Comparison of ENCODE assay signal across 15 cellular contexts in the genomic region with DNA sequence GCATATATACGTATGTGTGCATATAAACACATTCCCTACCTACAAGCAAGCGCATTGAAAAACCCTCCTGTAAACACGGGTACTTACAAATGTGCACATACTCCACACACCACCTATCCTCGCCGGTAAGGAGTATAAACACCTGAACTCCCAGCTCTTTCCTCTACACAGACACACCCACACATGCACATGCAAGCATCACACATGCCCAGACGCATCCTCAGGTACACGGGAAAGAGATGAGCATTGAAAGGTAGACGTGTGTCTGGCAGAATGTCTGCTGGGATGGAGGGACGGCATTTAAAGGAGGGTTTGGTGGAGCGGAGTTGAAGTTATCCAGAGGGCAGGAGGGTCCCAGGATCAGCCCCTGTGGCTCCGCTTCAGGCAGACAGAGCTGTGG. TPM values are rescaled to one million over a fixed set of nuclear protein-coding genes. Genes with fewer than 3 reads are reported as not detected.
DNase-seq lines count a peak whose midpoint lies in the region; ATAC-seq and TF ChIP-seq lines count a peak whose summit lies in the region.
"Had no signal": no experiment of that assay in that cellular context is flagged by ENCODE, and none has a peak within 500 bp of the region (broad histone marks: within the 10 kb centered on the region; RNA-seq: fewer than 3 reads in every experiment).

No MANE protein-coding gene starts in this region.

- H3K9me3 ChIP-seq in spleen: no peaks in the 10 kb centered on the region
- H3K9me3 ChIP-seq in left ventricle myocardium inferior (replicated peaks): no peaks in the 10 kb centered on the region
- H3K9me3 ChIP-seq: BLaER1 treated with 17β-estradiol and CSF1 and Interleukin-3, amounts not matched to agents 10 nM and 100 nM; HAP-1 had no signal

- TF ChIP-seq POLR2A in spleen (IDR thresholded peaks at IDR 0.05): no peak

- no peak for ATAC-seq in GM21360 (IDR thresholded peaks at IDR 0.05; ENCODE audit: unreplicated experiment)
- ATAC-seq: GM23338, HepG2 had no signal

- DNase-seq in H7 (peak; percentile 49), epithelial cell of esophagus (ENCODE audit: low read depth) (peak; percentile 75), mesothelial cell of epicardium (ENCODE audit: low spot score in 2 of 2, unreplicated experiment in 2 of 2) (no peak), spleen (peak; percentile 33), left ventricle myocardium inferior (no peak)
- no peak for DNase-seq in activated CD4-positive, alpha-beta T cell treated with anti-CD3 and anti-CD28 coated beads for 48 hours
- DNase-seq: CD4-positive, CD25-positive, alpha-beta regulatory T cell; DMS53; GF-D8 had no signal

- H3K36me3 ChIP-seq in H7 (replicated peaks; ENCODE audit: control insufficient read depth, insufficient read depth, low read length) (no peaks in the 10 kb centered on the region), spleen (no peaks in the 10 kb centered on the region), left ventricle myocardium inferior (no peaks in the 10 kb centered on the region)
- H3K36me3 ChIP-seq: BLaER1 treated with 17β-estradiol and CSF1 and Interleukin-3, amounts not matched to agents 10 nM and 100 nM; HAP-1 had no signal

- H3K4me3 ChIP-seq in H7 (ENCODE audit: insufficient read depth, low read depth, low read length): no peak overlapping the region
- no peak overlapping the region for H3K4me3 ChIP-seq in epithelial cell of esophagus (ENCODE audit: low read length)
- no peak overlapping the region for H3K4me3 ChIP-seq in spleen
- no peak overlapping the region for H3K4me3 ChIP-seq in left ventricle myocardium inferior
- H3K4me3 ChIP-seq: BLaER1 treated with 17β-estradiol and CSF1 and Interleukin-3, amounts not matched to agents 10 nM and 100 nM; GM23338; HAP-1 had no signal

- H3K27ac ChIP-seq in spleen: no peak overlapping the region
- H3K27ac ChIP-seq in left ventricle myocardium inferior (replicated peaks): no peak overlapping the region
- H3K27ac ChIP-seq: BLaER1 treated with 17β-estradiol and CSF1 and Interleukin-3, amounts not matched to agents 10 nM and 100 nM had no signal

- H3K27me3 ChIP-seq in H7 (ENCODE audit: control insufficient read depth, insufficient read depth, low read length) (peaks cover 21% of the 10 kb centered on the region), spleen (replicated peaks in 1 of 7) (peaks cover 4 to 35% (median 26%) of the 10 kb centered on the region in 7 donors), left ventricle myocardium inferior (ENCODE audit: low read depth) (peaks cover 32% of the 10 kb centered on the region)

- TF ChIP-seq CTCF in epithelial cell of esophagus (IDR thresholded peaks at IDR 0.05; ENCODE audit: insufficient read depth, low read depth, low read length, missing control alignments): no peak
- TF ChIP-seq CTCF in mesothelial cell of epicardium (IDR thresholded peaks at IDR 0.05; ENCODE audit: unreplicated experiment): no peak
- no peak for TF ChIP-seq CTCF in spleen (IDR thresholded peaks at IDR 0.05 in 8 of 11, conservative IDR thresholded peaks at IDR 0.05 in 3 of 11)
- TF ChIP-seq CTCF in left ventricle myocardium inferior (IDR thresholded peaks at IDR 0.05; ENCODE audit: borderline replicate concordance): no peak

- intact Hi-C loops in spleen (cut with DNase I; ENCODE audit: low total_unique reads): no loop called here
- intact Hi-C loops in left ventricle myocardium inferior (cut with micrococcal nuclease): no loop called here

- WGBS in spleen, 5 donors: 81 to 91% (median 84%) methylated on average over 11 of the region's 11 CpGs

- H3K27me3 Mint-ChIP-seq in mesothelial cell of epicardium (ENCODE audit: low read depth): no peaks in the 10 kb centered on the region

- H3K9me3 Mint-ChIP-seq in mesothelial cell of epicardium: no peaks in the 10 kb centered on the region
- H3K9me3 Mint-ChIP-seq: CD4-positive, CD25-positive, alpha-beta regulatory T cell had no signal

- peaks cover 71% of the 10 kb centered on the region for H3K4me1 Mint-ChIP-seq in mesothelial cell of epicardium

- H3K27ac Mint-ChIP-seq in mesothelial cell of epicardium: peak overlapping the region; percentile 3
- H3K27ac Mint-ChIP-seq: CD4-positive, CD25-positive, alpha-beta regulatory T cell; GM23338 had no signal

- no peak overlapping the region for H3K4me3 Mint-ChIP-seq in mesothelial cell of epicardium
- H3K4me3 Mint-ChIP-seq: CD4-positive, CD25-positive, alpha-beta regulatory T cell; GM23338 had no signal

- no peaks in the 10 kb centered on the region for H3K36me3 Mint-ChIP-seq in mesothelial cell of epicardium
- H3K36me3 Mint-ChIP-seq: CD4-positive, CD25-positive, alpha-beta regulatory T cell had no signal

- H3K4me1 ChIP-seq in spleen: peaks cover 6 to 15% (median 13%) of the 10 kb centered on the region in 6 donors
- peaks cover 46% of the 10 kb centered on the region for H3K4me1 ChIP-seq in left ventricle myocardium inferior

RNA-seq across cellular contexts. Expression of gene SMTNL2, which starts 4.7 kb away (rescaled TPM):
- 1.4 and 1.9 TPM in 2 replicates for total RNA-seq in H7 (2014; rRNA removed; shearing (Covaris generic))
- total RNA-seq in mesothelial cell of epicardium: 64.8 to 68.2 TPM (median 65.7 TPM) in 3 replicates
- total RNA-seq in spleen: 1 to 10 TPM in 2 of 7 donors, under 1 TPM in 5; 0.42 to 1.5 (median 0.97) TPM
- polyA plus RNA-seq in spleen: under 1 TPM; 0.22 to 0.67 (median 0.36) TPM
- 33.4 TPM for total RNA-seq in left ventricle myocardium inferior
- total RNA-seq: CD4-positive, CD25-positive, alpha-beta regulatory T cell had no signal
- polyA plus RNA-seq: CD4-positive, CD25-positive, alpha-beta regulatory T cell had no signal

RNA-seq across cellular contexts. Expression of gene GGT6, which starts 19.3 kb away (rescaled TPM):
- total RNA-seq in H7 (2014; rRNA removed; shearing (Covaris generic)): not detected in 2 replicates
- total RNA-seq in mesothelial cell of epicardium (0.09 to 0.27 TPM (median 0.22 TPM) in 3 replicates), spleen (under 1 TPM in 1 of 7 donors, not detected in 6; 0.42 TPM), left ventricle myocardium inferior (not detected)
- polyA plus RNA-seq in spleen: under 1 TPM in 1 of 3 donors, not detected in 2; 0.03 TPM
- total RNA-seq: A172; CD4-positive, CD25-positive, alpha-beta regulatory T cell had no signal
- polyA plus RNA-seq: CD4-positive, CD25-positive, alpha-beta regulatory T cell; GM23338 had no signal

RNA-seq across cellular contexts. Expression of gene MYBBP1A, which starts 24.5 kb away (rescaled TPM):
- 140 and 149 TPM in 2 replicates for total RNA-seq in H7 (2014; rRNA removed; shearing (Covaris generic))
- total RNA-seq in mesothelial cell of epicardium: 69.5 to 74.6 TPM (median 73.5 TPM) in 3 replicates
- total RNA-seq in spleen: 10 to 100 TPM; 37.1 to 71.2 (median 54.4) TPM
- 10 to 100 TPM; 24.7 to 48.6 (median 35.5) TPM for polyA plus RNA-seq in spleen
- total RNA-seq in left ventricle myocardium inferior: 21.3 TPM

Comparison
In these comparisons a context has a peak if more than half of its experiments do, and no peak if none do; other contexts are left out.
1. DNase-seq: peak in H7 (single experiment), epithelial cell of esophagus (single experiment) and spleen (single experiment); none in mesothelial cell of epicardium (0 of 2), left ventricle myocardium inferior (single experiment) and activated CD4-positive, alpha-beta T cell treated with anti-CD3 and anti-CD28 coated beads for 48 hours (single experiment).
2. RNA of gene SMTNL2, which starts 4.7 kb away (total RNA-seq): 64.8 to 68.2 TPM in mesothelial cell of epicardium and 33.4 TPM in left ventricle myocardium inferior (single experiment); 1.4 to 1.9 TPM in H7 and 0.42 to 1.5 TPM in spleen; every median in the first group is over 10 times any median in the second.